Comparison of ENCODE assay signal across 19 cellular contexts in genomic region chr7:30605832-30606231, GRCh38.
"Had no signal": no experiment of that assay in that cellular context is flagged by ENCODE, and none has a peak within 500 bp of the region (broad histone marks: within the 10 kb centered on the region; RNA-seq: fewer than 3 reads in every experiment).

No MANE protein-coding gene starts in this region.

- H3K9me3 Mint-ChIP-seq: endodermal cell; naive thymus-derived CD4-positive, alpha-beta T cell; neural crest cell had no signal

- H3K4me3 Mint-ChIP-seq: endodermal cell; naive thymus-derived CD4-positive, alpha-beta T cell; neural crest cell had no signal

- H3K9me3 ChIP-seq: heart right ventricle, ovary, right atrium auricular region, sigmoid colon had no signal

- FAIRE-seq: endothelial cell of umbilical vein, frontal cortex had no signal

- H3K27me3 ChIP-seq: heart right ventricle, ovary, right atrium auricular region, sigmoid colon had no signal

- H3K27me3 Mint-ChIP-seq: naive thymus-derived CD4-positive, alpha-beta T cell had no signal

- H3K4me3 ChIP-seq: coronary artery, heart right ventricle, ovary, right atrium auricular region, sigmoid colon, skin epidermis had no signal

- H3K36me3 ChIP-seq: ovary had no signal

- DNase-seq: effector CD4-positive, alpha-beta T cell; endodermal cell; erythroblast; heart right ventricle; hypothalamus; kidney glomerular epithelial cell; mesendoderm; naive thymus-derived CD4-positive, alpha-beta T cell; ovary; sigmoid colon; stimulated activated CD4-positive, alpha-beta T cell treated with anti-CD3 and anti-CD28 coated beads, Interleukin-12 subunit alpha, Interleukin-12 subunit beta, amount 100 ng/mL, for 4 hours; stimulated activated naive CD4-positive, alpha-beta T cell treated with Interleukin-2 at 50 U/mL for 16 hours; trophoblast cell had no signal

- H3K4me1 Mint-ChIP-seq: endodermal cell, neural crest cell had no signal

- H3K27ac ChIP-seq: coronary artery, heart right ventricle, ovary, right atrium auricular region, sigmoid colon, skin epidermis had no signal

- ATAC-seq: heart right ventricle; naive thymus-derived CD4-positive, alpha-beta T cell had no signal

- H3K27ac Mint-ChIP-seq: endodermal cell had no signal

- H3K4me1 ChIP-seq: right atrium auricular region, sigmoid colon had no signal
